16 cellular contexts compared by ENCODE assay signal in the genomic region with DNA sequence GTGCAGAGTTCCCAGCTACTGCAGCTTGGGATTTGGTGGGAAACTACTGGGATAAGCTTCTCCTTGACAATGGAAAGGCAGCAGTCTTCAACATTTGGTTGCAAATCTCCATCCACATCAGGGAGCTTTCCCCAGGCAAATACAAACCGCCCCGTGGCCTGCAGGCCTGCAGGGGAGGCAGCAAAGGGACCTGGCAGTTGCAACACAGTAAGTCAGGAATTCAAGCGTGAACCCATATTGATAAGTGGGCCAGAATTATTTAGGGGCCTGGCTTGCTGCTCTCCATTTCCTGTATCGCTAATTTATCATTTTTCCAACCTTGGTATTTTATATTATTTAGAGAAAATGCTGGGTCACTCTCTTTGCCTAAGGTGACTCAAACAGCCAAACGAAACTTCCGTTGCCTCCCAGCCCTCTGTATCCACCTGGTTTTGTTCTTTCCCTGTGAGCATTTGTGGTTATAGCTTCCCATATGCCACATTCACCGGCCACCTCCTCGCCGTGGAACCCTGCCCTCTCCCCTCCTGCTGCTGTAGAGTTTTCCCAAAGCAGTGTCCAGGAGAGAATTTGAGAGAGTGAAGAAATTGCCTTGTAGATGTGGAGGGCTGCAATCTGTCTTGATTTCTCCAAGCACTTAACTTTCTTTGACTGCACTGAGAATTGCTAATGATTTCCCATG. TPM values are rescaled to one million over a fixed set of nuclear protein-coding genes. Genes with fewer than 3 reads are reported as not detected.
DNase-seq lines count a peak whose midpoint lies in the region; ATAC-seq, FAIRE-seq and TF ChIP-seq lines count a peak whose summit lies in the region.
"Had no signal": no experiment of that assay in that cellular context is flagged by ENCODE, and none has a peak within 500 bp of the region (broad histone marks: within the 10 kb centered on the region; RNA-seq: fewer than 3 reads in every experiment).

No MANE protein-coding gene starts in this region.

- DNase-seq in GM19239 (ENCODE audit: insufficient read length, low spot score) (no peak), NCI-H69 (lab: John Stamatoyannopoulos, UW) (peak; percentile 28), MCF 10A (ENCODE audit: unreplicated experiment) (peak; percentile 36), neural progenitor cell (ENCODE audit: low spot score) (peak; percentile 19), brain microvascular endothelial cell (no peak), SHP77 treated with DMSO at 0.1 percent for 48 hours (lab: John Stamatoyannopoulos, UW) (no peak)
- no peak for DNase-seq in activated naive CD4-positive, alpha-beta T cell treated with anti-CD3 and anti-CD28 coated beads, Interleukin-2, amount 50 U/mL, for 16 hours
- DNase-seq: activated CD8-positive, alpha-beta memory T cell treated with anti-CD3 and anti-CD28 coated beads, Interleukin-2, amount 10 ng/mL, durations not matched to agents 7 days and 5 days; COR-L47; left cardiac atrium; nephron progenitor cell had no signal

- no peak for TF ChIP-seq CTCF in MCF 10A (IDR thresholded peaks at IDR 0.05; ENCODE audit: unreplicated experiment)
- no peak for TF ChIP-seq CTCF in neural progenitor cell (IDR thresholded peaks at IDR 0.05)
- TF ChIP-seq CTCF in brain microvascular endothelial cell (IDR thresholded peaks at IDR 0.05; ENCODE audit: low read depth, low read length, missing control alignments), result no peak

- ATAC-seq in GM18505 (IDR thresholded peaks at IDR 0.05; ENCODE audit: unreplicated experiment), result no peak

- H3K4me2 ChIP-seq in neural progenitor cell, result no peak overlapping the region
- H3K4me2 ChIP-seq: smooth muscle cell had no signal

- H3K27me3 Mint-ChIP-seq in MCF 10A (ENCODE audit: insufficient read depth, unreplicated experiment) (no peaks in the 10 kb centered on the region), neural progenitor cell (ENCODE audit: insufficient read depth, low read depth) (no peaks in the 10 kb centered on the region)
- H3K27me3 Mint-ChIP-seq: activated CD8-positive, alpha-beta memory T cell treated with anti-CD3 and anti-CD28 coated beads, Interleukin-2, amount 10 ng/mL, durations not matched to agents 7 days and 5 days; type B pancreatic cell had no signal

- H3K36me3 ChIP-seq in neural progenitor cell (no peaks in the 10 kb centered on the region), brain microvascular endothelial cell (replicated peaks) (no peaks in the 10 kb centered on the region)

- H3K4me1 Mint-ChIP-seq in MCF 10A (ENCODE audit: insufficient read depth, unreplicated experiment), result peaks cover 23% of the 10 kb centered on the region
- no peaks in the 10 kb centered on the region for H3K4me1 Mint-ChIP-seq in neural progenitor cell
- H3K4me1 Mint-ChIP-seq: nephron progenitor cell had no signal

- no peaks in the 10 kb centered on the region for H3F3A ChIP-seq in neural progenitor cell (ENCODE audit: low read depth)

- H3K36me3 Mint-ChIP-seq in MCF 10A (ENCODE audit: insufficient read depth, unreplicated experiment) (no peaks in the 10 kb centered on the region), neural progenitor cell (peaks cover 5% of the 10 kb centered on the region)
- H3K36me3 Mint-ChIP-seq: activated naive CD4-positive, alpha-beta T cell treated with anti-CD3 and anti-CD28 coated beads, Interleukin-2, amount 50 U/mL, for 72 hours had no signal

- POLR2A ChIA-PET in MCF 10A (lab: Yijun Ruan, JAX), result interaction anchor here (1.6 kb wide), 1 partner anchor 151 kb away, joined by 5 read pairs; the partner anchor contains the start of gene NMD3

- no peaks in the 10 kb centered on the region for H3K9me3 Mint-ChIP-seq in MCF 10A (ENCODE audit: unreplicated experiment)
- no peaks in the 10 kb centered on the region for H3K9me3 Mint-ChIP-seq in neural progenitor cell
- H3K9me3 Mint-ChIP-seq: activated naive CD4-positive, alpha-beta T cell treated with anti-CD3 and anti-CD28 coated beads, Interleukin-2, amount 50 U/mL, for 72 hours; nephron progenitor cell; T-helper 1 cell treated with Interleukin-12 subunit alpha and Interleukin-12 subunit beta and Interleukin-4 antibody, amounts not matched to agents 30 μg/mL and 1 μg/mL, for 36 hours; type B pancreatic cell had no signal

- FAIRE-seq in GM19239 (lab: Jason Lieb, UNC), result peak; percentile 44

- no peak overlapping the region for H3K4me3 ChIP-seq in neural progenitor cell
- H3K4me3 ChIP-seq in brain microvascular endothelial cell (ENCODE audit: low read depth, low read length), result no peak overlapping the region
- H3K4me3 ChIP-seq: smooth muscle cell had no signal

- H3K27ac ChIP-seq in neural progenitor cell, result no peak overlapping the region
- H3K27ac ChIP-seq in brain microvascular endothelial cell, result no peak overlapping the region

- no peaks in the 10 kb centered on the region for H3K27me3 ChIP-seq in neural progenitor cell
- H3K27me3 ChIP-seq in brain microvascular endothelial cell (replicated peaks), result no peaks in the 10 kb centered on the region

- H2AFZ ChIP-seq in neural progenitor cell (replicated peaks), result no peak overlapping the region

- H3K27ac Mint-ChIP-seq in MCF 10A (ENCODE audit: low read depth, unreplicated experiment), result peak overlapping the region; percentile 13
- H3K27ac Mint-ChIP-seq in neural progenitor cell, result no peak overlapping the region
- H3K27ac Mint-ChIP-seq: activated CD8-positive, alpha-beta memory T cell treated with anti-CD3 and anti-CD28 coated beads, Interleukin-2, amount 10 ng/mL, durations not matched to agents 7 days and 5 days; activated naive CD4-positive, alpha-beta T cell treated with anti-CD3 and anti-CD28 coated beads, Interleukin-2, amount 50 U/mL, for 72 hours; nephron progenitor cell; T-helper 1 cell treated with Interleukin-12 subunit alpha and Interleukin-12 subunit beta and Interleukin-4 antibody, amounts not matched to agents 30 μg/mL and 1 μg/mL, for 36 hours; type B pancreatic cell had no signal

- CTCF ChIA-PET in MCF 10A (lab: Yijun Ruan, JAX), result interaction anchor here (0.6 to 1.7 kb wide), 4 partner anchors 10 to 365 kb away, joined by 3 to 6 read pairs (median 3); no protein-coding TSS in a partner anchor

- in situ Hi-C loops in brain microvascular endothelial cell (cut with HindIII; ENCODE audit: low pct_ligation_motif_present, low sequenced_read_pairs), result no loop called here

- no peak for TF ChIP-seq POLR2A in GM18505 (IDR thresholded peaks at IDR 0.05; ENCODE audit: borderline replicate concordance, extremely low read depth, insufficient read depth, insufficient read length)

- no TSS peak for BruUV-seq in MCF 10A (replicated peaks; lab: Mats Ljungman, UMichigan)

- no peaks in the 10 kb centered on the region for H3K79me2 ChIP-seq in neural progenitor cell (ENCODE audit: low read depth)

- intact Hi-C loops in MCF 10A (cut with micrococcal nuclease), result no loop called here

- peak overlapping the region; percentile 11 for H3K4me3 Mint-ChIP-seq in MCF 10A (ENCODE audit: unreplicated experiment)
- H3K4me3 Mint-ChIP-seq in neural progenitor cell, result no peak overlapping the region
- H3K4me3 Mint-ChIP-seq: activated CD8-positive, alpha-beta memory T cell treated with anti-CD3 and anti-CD28 coated beads, Interleukin-2, amount 10 ng/mL, durations not matched to agents 7 days and 5 days; nephron progenitor cell; T-helper 1 cell treated with Interleukin-12 subunit alpha and Interleukin-12 subunit beta and Interleukin-4 antibody, amounts not matched to agents 30 μg/mL and 1 μg/mL, for 36 hours; type B pancreatic cell had no signal

- H3K4me1 ChIP-seq in neural progenitor cell, result peaks cover 11% of the 10 kb centered on the region

- H3K9me3 ChIP-seq in neural progenitor cell (ENCODE audit: low read depth), result no peaks in the 10 kb centered on the region

- H3K9ac ChIP-seq in neural progenitor cell, result no peak overlapping the region

- no peaks in the 10 kb centered on the region for H4K20me1 ChIP-seq in neural progenitor cell (ENCODE audit: low read depth)

RNA-seq across cellular contexts. Expression of gene B3GALNT1, which starts 34.8 kb away (rescaled TPM):
- total RNA-seq in MCF 10A (2022) (3.0 and 3.6 TPM in 2 replicates), neural progenitor cell (ENCODE audit: low replicate concordance) (13.8 and 22.5 TPM in 2 replicates)

Comparison
In these comparisons a context has a peak if more than half of its experiments do, and no peak if none do; other contexts are left out.
1. DNase-seq: peak in NCI-H69 (single experiment), MCF 10A (single experiment) and neural progenitor cell (single experiment); none in GM19239 (single experiment), brain microvascular endothelial cell (single experiment), SHP77 treated with DMSO at 0.1 percent for 48 hours (single experiment) and activated naive CD4-positive, alpha-beta T cell treated with anti-CD3 and anti-CD28 coated beads, Interleukin-2, amount 50 U/mL, for 16 hours (single experiment).